10 cellular contexts compared by ENCODE assay signal in the genomic region with DNA sequence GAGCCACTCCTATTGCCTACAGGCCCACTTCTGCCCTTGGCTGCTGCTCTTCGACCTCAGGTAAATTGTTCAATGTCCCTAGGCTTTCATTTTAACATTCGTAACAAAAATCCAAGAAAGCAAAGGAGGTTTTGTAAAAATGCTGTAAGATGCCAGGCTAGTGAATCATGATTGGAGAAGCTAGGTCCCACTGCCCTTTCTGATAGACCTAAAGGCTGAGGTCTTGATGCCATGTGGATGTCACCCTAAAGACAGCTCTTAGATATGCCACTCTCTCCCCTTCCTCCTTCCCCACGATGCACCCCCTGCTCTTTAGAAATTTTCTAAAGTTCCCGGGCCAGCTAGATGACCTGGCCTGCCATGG. TPM values are rescaled to one million over a fixed set of nuclear protein-coding genes. Genes with fewer than 3 reads are reported as not detected.
DNase-seq lines count a peak whose midpoint lies in the region; ATAC-seq and TF ChIP-seq lines count a peak whose summit lies in the region.
"Had no signal": no experiment of that assay in that cellular context is flagged by ENCODE, and none has a peak within 500 bp of the region (broad histone marks: within the 10 kb centered on the region; RNA-seq: fewer than 3 reads in every experiment).

No MANE protein-coding gene starts in this region.

- H3K4me1 ChIP-seq in gastroesophageal sphincter: peaks cover 0 to 38% (median 14%) of the 10 kb centered on the region in 3 donors
- peaks cover 11% of the 10 kb centered on the region for H3K4me1 ChIP-seq in smooth muscle cell (ENCODE audit: low read depth)
- H3K4me1 ChIP-seq in BE2C: peaks cover 7% of the 10 kb centered on the region

- DNase-seq in ELR (ENCODE audit: low read depth): peak; percentile 34
- DNase-seq in T-helper 17 cell: no peak
- DNase-seq in smooth muscle cell (lab: John Stamatoyannopoulos, UW; ENCODE audit: unreplicated experiment): no peak
- DNase-seq in NCI-H2227 treated with DMSO at 0.1 percent for 48 hours (lab: John Stamatoyannopoulos, UW): no peak
- no peak for DNase-seq in BE2C
- DNase-seq in KBM-7: no peak
- DNase-seq: activated T-cell treated with anti-CD3 and anti-CD28 coated beads, Interleukin-2, amount 50 U/mL, for 4 hours had no signal

- H3K9ac ChIP-seq in smooth muscle cell (ENCODE audit: low read depth): peak overlapping the region; percentile 68

- TF ChIP-seq CTCF in gastroesophageal sphincter (IDR thresholded peaks at IDR 0.05) (no peak), smooth muscle cell (IDR thresholded peaks at IDR 0.05; ENCODE audit: borderline replicate concordance, insufficient read depth, poor library complexity, severe bottlenecking) (no peak), BE2C (IDR thresholded peaks at IDR 0.05; ENCODE audit: low read depth, low read length) (no peak)

- no peak overlapping the region for H3K4me3 Mint-ChIP-seq in T-helper 17 cell
- H3K4me3 Mint-ChIP-seq: activated T-cell treated with anti-CD3 and anti-CD28 coated beads, Interleukin-2, amount 50 U/mL, for 4 hours; IgD-negative memory B cell had no signal

- no peak for TF ChIP-seq EP300 in gastroesophageal sphincter (IDR thresholded peaks at IDR 0.05)

- in situ Hi-C loops in KBM-7 (cut with MboI; ENCODE audit: low pct_unique_long_range_greater_than_20kb, low sequenced_read_pairs): no loop called here

- no peaks in the 10 kb centered on the region for H3K27me3 ChIP-seq in gastroesophageal sphincter
- no peaks in the 10 kb centered on the region for H3K27me3 ChIP-seq in smooth muscle cell (ENCODE audit: low read depth)
- no peaks in the 10 kb centered on the region for H3K27me3 ChIP-seq in BE2C

- no peaks in the 10 kb centered on the region for H3K36me3 Mint-ChIP-seq in T-helper 17 cell (ENCODE audit: low read depth)

- no peaks in the 10 kb centered on the region for H3K4me1 Mint-ChIP-seq in T-helper 17 cell

- H3K27me3 Mint-ChIP-seq in T-helper 17 cell: no peaks in the 10 kb centered on the region
- H3K27me3 Mint-ChIP-seq: IgD-negative memory B cell had no signal

- no peak overlapping the region for H2AFZ ChIP-seq in smooth muscle cell (ENCODE audit: low read depth)

- peak overlapping the region; percentile 60 for H3K4me2 ChIP-seq in smooth muscle cell

- peak overlapping the region in 3 of 4 donors; percentile 63 to 80 (median 67) for H3K27ac ChIP-seq in gastroesophageal sphincter
- peak overlapping the region; percentile 94 for H3K27ac ChIP-seq in smooth muscle cell (ENCODE audit: low read depth)

- H3K36me3 ChIP-seq in gastroesophageal sphincter (peaks cover 5 to 7% of the 10 kb centered on the region in 2 donors), smooth muscle cell (ENCODE audit: low read depth) (peaks cover 7% of the 10 kb centered on the region), BE2C (peaks cover 11% of the 10 kb centered on the region)

- H3K9me3 ChIP-seq in T-helper 17 cell (ENCODE audit: control insufficient read depth, low read length, poor library complexity, severe bottlenecking) (no peaks in the 10 kb centered on the region), gastroesophageal sphincter (no peaks in the 10 kb centered on the region), smooth muscle cell (replicated peaks; ENCODE audit: low read depth) (no peaks in the 10 kb centered on the region), BE2C (no peaks in the 10 kb centered on the region)

- ATAC-seq in T-helper 17 cell: no peak
- no peak for ATAC-seq in gastroesophageal sphincter
- no peak for ATAC-seq in HG03460 (IDR thresholded peaks at IDR 0.05; ENCODE audit: unreplicated experiment)

- H4K20me1 ChIP-seq in smooth muscle cell (ENCODE audit: low read depth): peaks cover 55% of the 10 kb centered on the region

- no peak overlapping the region for H3K4me3 ChIP-seq in gastroesophageal sphincter
- no peak overlapping the region for H3K4me3 ChIP-seq in smooth muscle cell
- H3K4me3 ChIP-seq in BE2C (ENCODE audit: low read depth, low read length): no peak overlapping the region

- WGBS in gastroesophageal sphincter (ENCODE audit: low coverage in 1 of 2), 2 donors: 33 to 69% methylated on average over 1 to 2 of the region's 4 CpGs
- 73% methylated on average over 4 of the region's 4 CpGs for WGBS in smooth muscle cell (ENCODE audit: low lambda C conversion rate)

- peak overlapping the region; percentile 63 for H3K27ac Mint-ChIP-seq in T-helper 17 cell

- H3K79me2 ChIP-seq in smooth muscle cell (ENCODE audit: low read depth): no peaks in the 10 kb centered on the region

- peaks cover 49% of the 10 kb centered on the region for H3F3A ChIP-seq in smooth muscle cell (ENCODE audit: low read depth)

- no peak for TF ChIP-seq POLR2A in gastroesophageal sphincter (IDR thresholded peaks at IDR 0.05)

RNA-seq across cellular contexts. Expression of a gene that starts 9.9 kb away (rescaled TPM):
- 10 to 100 TPM; 15.8 to 16.7 TPM for total RNA-seq in T-helper 17 cell
- total RNA-seq in gastroesophageal sphincter: 1 to 10 TPM; 1.7 to 5.4 (median 2.9) TPM
- 9.2 and 9.4 TPM in 2 replicates for total RNA-seq in smooth muscle cell
- 4.4 and 7.5 TPM in 2 replicates for polyA plus RNA-seq in smooth muscle cell
- polyA plus RNA-seq in BE2C (2012; ENCODE audit: insufficient read depth, insufficient read length, low read depth): 24.7 TPM

RNA-seq across cellular contexts. Expression of a gene that starts 45.0 kb away (rescaled TPM):
- total RNA-seq in T-helper 17 cell (10 to 100 TPM; 39.8 to 57.6 TPM), gastroesophageal sphincter (10 to 100 TPM; 52.9 to 70.4 (median 57.6) TPM), smooth muscle cell (35.8 and 40.9 TPM in 2 replicates)
- 22.3 and 29.1 TPM in 2 replicates for polyA plus RNA-seq in smooth muscle cell
- 8.3 TPM for polyA plus RNA-seq in BE2C (2012; ENCODE audit: insufficient read depth, insufficient read length, low read depth)

RNA-seq across cellular contexts. Expression of a gene that starts 49.2 kb away (rescaled TPM):
- total RNA-seq in T-helper 17 cell (10 to 100 TPM; 92.5 to 94.9 TPM), gastroesophageal sphincter (10 to 100 TPM; 59.1 to 89.3 (median 64.8) TPM), smooth muscle cell (80.4 and 90.6 TPM in 2 replicates)
- 85.0 and 86.5 TPM in 2 replicates for polyA plus RNA-seq in smooth muscle cell
- polyA plus RNA-seq in BE2C (2012; ENCODE audit: insufficient read depth, insufficient read length, low read depth): 104 TPM
